8 cellular contexts compared by ENCODE assay signal in the genomic region with DNA sequence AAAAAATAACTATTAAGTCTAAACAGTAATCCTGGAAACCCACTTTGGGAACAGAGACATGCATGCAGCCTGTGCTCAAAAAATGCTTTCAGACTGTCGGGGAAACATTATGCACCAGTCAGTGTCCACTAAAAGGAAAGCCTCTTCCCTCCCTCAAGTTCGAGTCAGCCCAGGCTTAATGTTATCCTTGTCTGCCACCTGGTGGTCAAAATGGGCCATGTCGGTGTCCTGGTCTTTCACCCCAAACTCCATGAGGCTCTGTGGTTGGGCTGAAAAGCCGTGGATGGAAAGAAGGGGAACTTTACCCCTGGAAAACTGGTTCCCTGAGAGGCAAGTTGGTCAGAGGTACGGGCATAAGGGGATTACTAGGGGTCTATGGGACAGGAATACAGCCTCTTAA.
DNase-seq lines count a peak whose midpoint lies in the region; ATAC-seq and TF ChIP-seq lines count a peak whose summit lies in the region.

No MANE protein-coding gene starts in this region.

- no peak overlapping the region for H3K27ac Mint-ChIP-seq in activated T-cell treated with anti-CD3 and anti-CD28 coated beads, Interleukin-2, amount 50 U/mL, for 24 hours

- H3K9me3 Mint-ChIP-seq in activated T-cell treated with anti-CD3 and anti-CD28 coated beads, Interleukin-2, amount 50 U/mL, for 24 hours: peaks cover 46% of the 10 kb centered on the region
- H3K9me3 Mint-ChIP-seq in activated T-cell treated with anti-CD3 and anti-CD28 coated beads, Interleukin-2, amount 50 U/mL, for 4 hours: peaks cover 42% of the 10 kb centered on the region

- no peaks in the 10 kb centered on the region for H3K27me3 ChIP-seq in MG63

- peak; percentile 30 for DNase-seq in activated T-cell treated with anti-CD3 and anti-CD28 coated beads, Interleukin-2, amount 50 U/mL, for 24 hours
- DNase-seq in activated T-cell treated with anti-CD3 and anti-CD28 coated beads, Interleukin-2, amount 50 U/mL, for 4 hours: no peak
- DNase-seq in NCI-H1694 (lab: John Stamatoyannopoulos, UW): peak; percentile 10
- DNase-seq in coronary artery (ENCODE audit: low spot score): no peak
- peak in 7 of 10 donors; percentile 28 to 89 (median 54) for DNase-seq in posterior cingulate gyrus
- no peak for DNase-seq in middle frontal gyrus (ENCODE audit: extremely low spot score, low spot score)
- DNase-seq in MG63: no peak
- DNase-seq in DMS114 treated with DMSO at 0.1 percent for 48 hours (lab: John Stamatoyannopoulos, UW; ENCODE audit: unreplicated experiment): no peak

- intact Hi-C loops in posterior cingulate gyrus (cut with DNase I): no loop called here

- ATAC-seq in activated T-cell treated with anti-CD3 and anti-CD28 coated beads, Interleukin-2, amount 50 U/mL, for 4 hours: no peak

- TF ChIP-seq CTCF in coronary artery (IDR thresholded peaks at IDR 0.05): peak; percentile 43

- H3K27ac ChIP-seq in coronary artery: no peak overlapping the region

- no peaks in the 10 kb centered on the region for H3K27me3 Mint-ChIP-seq in activated T-cell treated with anti-CD3 and anti-CD28 coated beads, Interleukin-2, amount 50 U/mL, for 24 hours
- no peaks in the 10 kb centered on the region for H3K27me3 Mint-ChIP-seq in activated T-cell treated with anti-CD3 and anti-CD28 coated beads, Interleukin-2, amount 50 U/mL, for 4 hours (ENCODE audit: low read depth)

- H3K36me3 Mint-ChIP-seq in activated T-cell treated with anti-CD3 and anti-CD28 coated beads, Interleukin-2, amount 50 U/mL, for 24 hours (ENCODE audit: low read depth): peaks cover 7% of the 10 kb centered on the region
- no peaks in the 10 kb centered on the region for H3K36me3 Mint-ChIP-seq in activated T-cell treated with anti-CD3 and anti-CD28 coated beads, Interleukin-2, amount 50 U/mL, for 4 hours (ENCODE audit: insufficient read depth)

- H3K4me3 ChIP-seq in coronary artery (no peak overlapping the region), MG63 (no peak overlapping the region)

- no peak overlapping the region for H3K4me3 Mint-ChIP-seq in activated T-cell treated with anti-CD3 and anti-CD28 coated beads, Interleukin-2, amount 50 U/mL, for 24 hours
- no peak overlapping the region for H3K4me3 Mint-ChIP-seq in activated T-cell treated with anti-CD3 and anti-CD28 coated beads, Interleukin-2, amount 50 U/mL, for 4 hours

- H3K36me3 ChIP-seq in MG63: no peaks in the 10 kb centered on the region

- no peaks in the 10 kb centered on the region for H3K9me3 ChIP-seq in MG63

- no peaks in the 10 kb centered on the region for H3K4me1 Mint-ChIP-seq in activated T-cell treated with anti-CD3 and anti-CD28 coated beads, Interleukin-2, amount 50 U/mL, for 24 hours (ENCODE audit: low read depth)
- H3K4me1 Mint-ChIP-seq in activated T-cell treated with anti-CD3 and anti-CD28 coated beads, Interleukin-2, amount 50 U/mL, for 4 hours (ENCODE audit: low read depth): no peaks in the 10 kb centered on the region

Comparison
In these comparisons a context has a peak if more than half of its experiments do, and no peak if none do; other contexts are left out.
1. DNase-seq: peak in activated T-cell treated with anti-CD3 and anti-CD28 coated beads, Interleukin-2, amount 50 U/mL, for 24 hours (single experiment), NCI-H1694 (single experiment) and posterior cingulate gyrus (7 of 10); none in activated T-cell treated with anti-CD3 and anti-CD28 coated beads, Interleukin-2, amount 50 U/mL, for 4 hours (single experiment), coronary artery (single experiment), middle frontal gyrus (single experiment), MG63 (single experiment) and DMS114 treated with DMSO at 0.1 percent for 48 hours (single experiment).